In the genomic region with DNA sequence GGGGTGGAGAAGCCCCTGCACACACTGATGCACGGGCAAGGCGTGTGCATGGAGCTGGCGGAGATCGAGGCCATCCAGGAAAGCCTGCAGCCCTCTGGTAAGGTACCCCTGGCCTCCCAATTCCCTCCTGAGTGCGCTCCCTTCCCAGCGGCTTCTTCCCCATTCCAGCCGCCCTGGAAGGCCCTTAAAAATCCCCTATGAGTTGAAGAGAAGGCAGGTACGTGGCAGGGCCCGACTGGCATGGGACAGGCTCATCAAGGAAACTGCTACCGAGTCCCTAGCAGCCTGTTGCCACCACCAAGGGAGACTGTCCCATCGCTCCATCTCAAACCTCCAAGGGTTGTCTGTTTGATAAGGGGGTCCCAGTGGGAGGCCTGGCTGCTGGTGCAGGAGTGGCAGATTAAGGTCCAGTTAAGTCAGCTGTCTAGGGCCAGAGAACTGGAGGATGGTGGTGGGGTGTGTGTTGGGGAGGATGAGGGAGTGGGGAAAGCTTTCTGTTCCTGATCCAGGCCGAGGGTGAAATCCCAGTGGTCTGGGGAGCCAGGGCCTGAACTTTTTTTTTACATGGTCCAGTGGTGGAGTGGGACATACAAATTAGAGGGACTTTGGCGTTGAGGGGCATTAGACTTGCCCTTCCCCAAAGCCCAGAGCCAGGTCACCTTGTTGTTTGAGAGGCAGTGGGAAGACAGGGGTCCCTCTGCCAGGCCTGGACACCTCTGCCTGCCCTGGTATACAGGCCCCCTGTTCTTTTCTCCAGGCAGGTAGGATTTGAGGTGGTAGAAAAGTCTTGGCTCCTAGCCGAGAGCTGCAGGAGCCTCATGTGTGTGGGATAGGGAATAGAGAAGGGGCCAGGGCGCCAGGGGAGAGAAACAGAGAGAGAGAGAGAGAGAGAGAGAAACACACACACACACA, we compare ENCODE assay signal across 8 cellular contexts. TPM values are rescaled to one million over a fixed set of nuclear protein-coding genes. Genes with fewer than 3 reads are reported as not detected.
DNase-seq lines count a peak whose midpoint lies in the region; FAIRE-seq and TF ChIP-seq lines count a peak whose summit lies in the region.

No MANE protein-coding gene starts in this region.

- peak; percentile 27 for DNase-seq in activated T-cell treated with anti-CD3 and anti-CD28 coated beads, Interleukin-2, amount 50 U/mL, for 1 hour
- no peak for DNase-seq in activated T-cell treated with anti-CD3 and anti-CD28 coated beads for 4 hours
- no peak for DNase-seq in activated naive CD8-positive, alpha-beta T cell treated with anti-CD3 and anti-CD28 coated beads for 36 hours
- peak; percentile 31 for DNase-seq in iris pigment epithelial cell (ENCODE audit: low read depth)
- DNase-seq in H54 (ENCODE audit: insufficient read length, low spot score): no peak
- no peak for DNase-seq in SW480 (ENCODE audit: low spot score)
- DNase-seq in LoVo (ENCODE audit: low spot score): no peak

- peak overlapping the region; percentile 80 to 98 (median 93) for H3K4me3 ChIP-seq in subcutaneous abdominal adipose tissue (ENCODE audit: low read depth in 1 of 5, low read length in 5 of 5)

- no peak for TF ChIP-seq POLR2A in H54 (IDR thresholded peaks at IDR 0.05; ENCODE audit: low read depth, low read length)

- FAIRE-seq in H54 (lab: Jason Lieb, UNC): no peak

- no peaks in the 10 kb centered on the region for H3K9me3 Mint-ChIP-seq in activated naive CD8-positive, alpha-beta T cell treated with anti-CD3 and anti-CD28 coated beads for 36 hours

- no peaks in the 10 kb centered on the region for H3K9me3 ChIP-seq in subcutaneous abdominal adipose tissue (ENCODE audit: control insufficient read depth in 5 of 5, low read length in 5 of 5)

- H3K4me3 Mint-ChIP-seq in activated naive CD8-positive, alpha-beta T cell treated with anti-CD3 and anti-CD28 coated beads for 36 hours: peak overlapping the region; percentile 78

- H3K27me3 ChIP-seq in subcutaneous abdominal adipose tissue (ENCODE audit: control insufficient read depth in 5 of 5, insufficient read depth in 4 of 5, low read length in 5 of 5): no peaks in the 10 kb centered on the region

- H3K4me1 Mint-ChIP-seq in activated naive CD8-positive, alpha-beta T cell treated with anti-CD3 and anti-CD28 coated beads for 36 hours: peaks cover 25% of the 10 kb centered on the region

- H3K9ac ChIP-seq in subcutaneous abdominal adipose tissue (ENCODE audit: low read length in 5 of 5): peak overlapping the region; percentile 79 to 99 (median 84)

- peaks cover 0 to 9% (median 6%) of the 10 kb centered on the region in 5 donors for H3K36me3 ChIP-seq in subcutaneous abdominal adipose tissue (ENCODE audit: control insufficient read depth in 5 of 5, insufficient read depth in 5 of 5, low read length in 5 of 5)

- no peaks in the 10 kb centered on the region for H3K36me3 Mint-ChIP-seq in activated naive CD8-positive, alpha-beta T cell treated with anti-CD3 and anti-CD28 coated beads for 36 hours

- peak overlapping the region; percentile 77 for H3K27ac Mint-ChIP-seq in activated naive CD8-positive, alpha-beta T cell treated with anti-CD3 and anti-CD28 coated beads for 36 hours

- H3K4me1 ChIP-seq in subcutaneous abdominal adipose tissue (ENCODE audit: control insufficient read depth in 5 of 5, insufficient read depth in 5 of 5, low read length in 5 of 5): peaks cover 16 to 69% (median 62%) of the 10 kb centered on the region in 5 donors

- H3K27me3 Mint-ChIP-seq in activated naive CD8-positive, alpha-beta T cell treated with anti-CD3 and anti-CD28 coated beads for 36 hours: peaks cover 15% of the 10 kb centered on the region

- peak overlapping the region; percentile 94 for H3K27ac ChIP-seq in subcutaneous abdominal adipose tissue (ENCODE audit: low read depth, low read length)

RNA-seq across cellular contexts. Expression of a gene that starts 1.0 kb away (rescaled TPM):
- total RNA-seq in activated naive CD8-positive, alpha-beta T cell treated with anti-CD3 and anti-CD28 coated beads for 36 hours: 1 to 10 TPM; 5.6 to 6.5 TPM

RNA-seq across cellular contexts. Expression of a gene that starts 26.5 kb away (rescaled TPM):
- total RNA-seq in activated naive CD8-positive, alpha-beta T cell treated with anti-CD3 and anti-CD28 coated beads for 36 hours: 100 to 1,000 TPM; 244 to 245 TPM

RNA-seq across cellular contexts. Expression of a gene that starts 57.2 kb away (rescaled TPM):
- total RNA-seq in activated naive CD8-positive, alpha-beta T cell treated with anti-CD3 and anti-CD28 coated beads for 36 hours: 1 to 10 TPM; 7.3 to 7.6 TPM

Comparison
In these comparisons a context has a peak if more than half of its experiments do, and no peak if none do; other contexts are left out.
1. DNase-seq: peak in activated T-cell treated with anti-CD3 and anti-CD28 coated beads, Interleukin-2, amount 50 U/mL, for 1 hour (single experiment) and iris pigment epithelial cell (single experiment); none in activated T-cell treated with anti-CD3 and anti-CD28 coated beads for 4 hours (single experiment), activated naive CD8-positive, alpha-beta T cell treated with anti-CD3 and anti-CD28 coated beads for 36 hours (single experiment), H54 (single experiment), SW480 (single experiment) and LoVo (single experiment).